Comparison of ENCODE assay signal across 9 cellular contexts in genomic region chr2:104976603-104977120, GRCh38.
DNase-seq lines count a peak whose midpoint lies in the region; ATAC-seq and TF ChIP-seq lines count a peak whose summit lies in the region.
"Had no signal": no experiment of that assay in that cellular context is flagged by ENCODE, and none has a peak within 500 bp of the region (broad histone marks: within the 10 kb centered on the region; RNA-seq: fewer than 3 reads in every experiment).

No MANE protein-coding gene starts in this region.

- peaks cover 7% of the 10 kb centered on the region for H3K27me3 Mint-ChIP-seq in GM23338 (ENCODE audit: insufficient read depth, low read depth, poor library complexity)
- H3K27me3 Mint-ChIP-seq in activated naive CD8-positive, alpha-beta T cell: peaks cover 3% of the 10 kb centered on the region

- TF ChIP-seq CTCF in GM23338 (conservative IDR thresholded peaks at IDR 0.05; ENCODE audit: low read depth in 2 of 2) (peak; percentile 66 to 80), osteoblast (IDR thresholded peaks at IDR 0.05; ENCODE audit: extremely low read depth, low read depth, low read length) (no peak)

- H3K27ac Mint-ChIP-seq in GM23338: no peak overlapping the region
- H3K27ac Mint-ChIP-seq in activated naive CD8-positive, alpha-beta T cell: no peak overlapping the region

- H3K4me1 Mint-ChIP-seq in GM23338: no peaks in the 10 kb centered on the region; the same call in 2 of the 3 replicates
- peaks cover 14% of the 10 kb centered on the region for H3K4me1 Mint-ChIP-seq in activated naive CD8-positive, alpha-beta T cell (ENCODE audit: low read depth)

- no peaks in the 10 kb centered on the region; the same call in 2 of the 3 replicates for H3K36me3 Mint-ChIP-seq in GM23338 (ENCODE audit: low read depth)
- H3K36me3 Mint-ChIP-seq in activated naive CD8-positive, alpha-beta T cell: no peaks in the 10 kb centered on the region

- no peaks in the 10 kb centered on the region for H3K9me3 ChIP-seq in osteoblast (ENCODE audit: low read depth, low read length)

- H3K4me3 Mint-ChIP-seq in GM23338: peak overlapping the region; percentile 55; the same call in 2 of the 3 replicates
- peak overlapping the region; percentile 9 for H3K4me3 Mint-ChIP-seq in activated naive CD8-positive, alpha-beta T cell

- H3K36me3 ChIP-seq in GM23338 (ENCODE audit: insufficient read depth) (no peaks in the 10 kb centered on the region), osteoblast (ENCODE audit: insufficient read depth, low read length) (no peaks in the 10 kb centered on the region)

- H3K4me1 ChIP-seq in GM23338 (ENCODE audit: insufficient read depth) (no peaks in the 10 kb centered on the region), osteoblast (ENCODE audit: insufficient read depth, low read length) (no peaks in the 10 kb centered on the region)

- no peaks in the 10 kb centered on the region for H3K79me2 ChIP-seq in GM23338 (replicated peaks; ENCODE audit: insufficient read depth)
- H3K79me2 ChIP-seq in osteoblast (ENCODE audit: insufficient read depth, low read length): no peaks in the 10 kb centered on the region

- H3K27ac ChIP-seq in GM23338 (ENCODE audit: low read depth) (no peak overlapping the region), osteoblast (ENCODE audit: low read depth, low read length) (no peak overlapping the region)

- no peak overlapping the region for H3K4me3 ChIP-seq in GM23338
- H3K4me3 ChIP-seq in osteoblast (ENCODE audit: insufficient read depth, low read length): no peak overlapping the region
- H3K4me3 ChIP-seq: skin epidermis had no signal

- ATAC-seq in GM23338: peak; percentile 77

- H4K20me1 ChIP-seq in GM23338 (replicated peaks; ENCODE audit: insufficient read depth) (no peaks in the 10 kb centered on the region), osteoblast (ENCODE audit: insufficient read depth, low read length) (no peaks in the 10 kb centered on the region)

- DNase-seq in stimulated activated CD4-positive, alpha-beta T cell treated with anti-CD3 and anti-CD28 coated beads, Interleukin-12 subunit alpha, Interleukin-12 subunit beta, amount 100 ng/mL, for 4 hours: peak; percentile 2
- no peak for DNase-seq in stimulated activated CD4-positive, alpha-beta T cell treated with anti-CD3 and anti-CD28 coated beads, Interleukin-4, amount 100 ng/mL, for 4 hours
- DNase-seq in GM23338 (ENCODE audit: low spot score) (peak; percentile 79), KG1 (lab: John Stamatoyannopoulos, UW) (peak; percentile 80), NCI-H1092 (lab: John Stamatoyannopoulos, UW) (no peak), SK-N-DZ (ENCODE audit: low spot score) (no peak), osteoblast (ENCODE audit: insufficient read length, low spot score, missing footprints) (no peak)

- H3F3A ChIP-seq in GM23338 (replicated peaks; ENCODE audit: low read depth): no peaks in the 10 kb centered on the region

- H3K4me2 ChIP-seq in GM23338 (no peak overlapping the region), osteoblast (ENCODE audit: insufficient read depth, low read length) (no peak overlapping the region)

- peaks cover 5% of the 10 kb centered on the region; the same call in 2 of the 3 replicates for H3K9me3 Mint-ChIP-seq in GM23338
- no peaks in the 10 kb centered on the region for H3K9me3 Mint-ChIP-seq in activated naive CD8-positive, alpha-beta T cell (ENCODE audit: low read depth)

- H2AFZ ChIP-seq in GM23338 (peak overlapping the region; percentile 96), osteoblast (ENCODE audit: low read length) (no peak overlapping the region)

- peaks cover 9% of the 10 kb centered on the region for H3K9me2 ChIP-seq in GM23338 (ENCODE audit: insufficient read depth)

- H3K27me3 ChIP-seq in GM23338 (ENCODE audit: insufficient read depth) (no peaks in the 10 kb centered on the region), osteoblast (ENCODE audit: insufficient read depth, low read length) (no peaks in the 10 kb centered on the region)

TF ChIP-seq in GM23338, 12 proteins besides CTCF, POLR2A, EP300 and RAD21 (continues in another document):
- TF ChIP-seq POLR2AphosphoS5 (IDR thresholded peaks at IDR 0.05; ENCODE audit: low read depth) (no peak), ZNF114 (CRISPR knock-in tag; IDR thresholded peaks at IDR 0.05) (no peak), EZH2phosphoT487 (IDR thresholded peaks at IDR 0.05; ENCODE audit: unreplicated experiment) (no peak), NANOG (IDR thresholded peaks at IDR 0.05; ENCODE audit: borderline replicate concordance) (no peak), ZNF462 (CRISPR knock-in tag; IDR thresholded peaks at IDR 0.05) (no peak), CREB1 (CRISPR knock-in tag; IDR thresholded peaks at IDR 0.05; ENCODE audit: low read depth) (no peak), ETS1 (IDR thresholded peaks at IDR 0.05) (no peak), JUNB (IDR thresholded peaks at IDR 0.05; ENCODE audit: unreplicated experiment) (no peak)

Comparison
In these comparisons a context has a peak if more than half of its experiments do, and no peak if none do; other contexts are left out.
1. DNase-seq: peak in stimulated activated CD4-positive, alpha-beta T cell treated with anti-CD3 and anti-CD28 coated beads, Interleukin-12 subunit alpha, Interleukin-12 subunit beta, amount 100 ng/mL, for 4 hours (single experiment), GM23338 (single experiment) and KG1 (single experiment); none in stimulated activated CD4-positive, alpha-beta T cell treated with anti-CD3 and anti-CD28 coated beads, Interleukin-4, amount 100 ng/mL, for 4 hours (0 of 2), NCI-H1092 (single experiment), SK-N-DZ (single experiment) and osteoblast (single experiment).